In the genomic region with DNA sequence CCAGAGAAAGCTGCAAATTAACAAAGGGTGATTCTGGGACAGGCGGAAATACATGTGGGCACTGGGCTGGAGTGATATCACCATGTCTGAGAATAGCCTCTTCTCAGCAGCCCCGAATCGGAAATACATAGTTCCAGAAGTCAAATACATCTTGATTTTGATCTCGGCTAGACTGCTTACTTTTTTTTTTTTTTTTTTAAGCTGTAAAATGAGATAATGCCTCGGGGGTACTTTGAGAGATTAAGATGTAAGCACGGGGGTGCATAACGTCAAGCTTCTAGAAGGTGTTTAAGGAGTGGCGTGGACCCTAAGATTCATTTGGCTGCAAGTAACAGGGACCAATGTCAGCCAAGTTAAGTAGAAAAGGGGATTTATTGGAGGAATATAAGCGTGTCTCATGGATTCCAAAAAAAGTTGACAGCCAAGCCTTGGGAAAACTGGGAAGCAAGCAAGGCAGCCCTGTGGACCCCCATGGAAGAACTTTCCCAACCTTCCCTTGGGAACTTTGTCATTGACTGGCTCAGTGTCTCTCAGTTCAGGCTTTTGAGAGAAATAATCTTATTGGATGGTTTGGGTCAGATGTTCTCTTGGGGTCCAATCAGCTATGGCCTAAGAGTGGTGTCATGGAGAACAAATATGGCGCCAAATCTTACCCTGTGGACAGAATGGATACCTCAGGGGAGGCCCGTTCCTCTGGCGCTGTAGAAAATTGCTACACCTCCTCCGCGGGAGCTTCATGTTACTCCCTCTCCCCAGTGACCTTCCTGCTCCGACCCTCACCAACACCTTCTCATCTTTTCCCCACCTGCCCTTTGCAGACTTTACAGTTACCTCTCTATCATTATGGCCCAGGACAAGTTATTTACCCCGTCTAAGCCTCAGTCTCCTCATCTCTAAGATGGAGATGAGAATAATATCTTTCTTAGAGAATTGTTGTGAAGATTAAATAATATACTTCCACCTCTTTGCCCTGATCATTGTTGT, we compare ENCODE assay signal across 1 cellular context.
TF ChIP-seq lines count a peak whose summit lies in the region.

No MANE protein-coding gene starts in this region.

TF ChIP-seq in K562, 482 proteins besides CTCF, POLR2A, EP300 and RAD21 (continued from another document and continues in another):
- TF ChIP-seq, protein P1, sequence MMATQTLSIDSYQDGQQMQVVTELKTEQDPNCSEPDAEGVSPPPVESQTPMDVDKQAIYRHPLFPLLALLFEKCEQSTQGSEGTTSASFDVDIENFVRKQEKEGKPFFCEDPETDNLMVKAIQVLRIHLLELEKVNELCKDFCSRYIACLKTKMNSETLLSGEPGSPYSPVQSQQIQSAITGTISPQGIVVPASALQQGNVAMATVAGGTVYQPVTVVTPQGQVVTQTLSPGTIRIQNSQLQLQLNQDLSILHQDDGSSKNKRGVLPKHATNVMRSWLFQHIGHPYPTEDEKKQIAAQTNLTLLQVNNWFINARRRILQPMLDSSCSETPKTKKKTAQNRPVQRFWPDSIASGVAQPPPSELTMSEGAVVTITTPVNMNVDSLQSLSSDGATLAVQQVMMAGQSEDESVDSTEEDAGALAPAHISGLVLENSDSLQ (IDR thresholded peaks at IDR 0.05), result no peak
- TF ChIP-seq EHMT2 (IDR thresholded peaks at IDR 0.05), result 0 out of 2 replicates have a peak, but pooled peaks have one; percentile 33
- peak; percentile 49 for TF ChIP-seq TEAD4 (IDR thresholded peaks at IDR 0.05; ENCODE audit: low read length)
- no peak for TF ChIP-seq TEAD4 (CRISPR knock-in tag; IDR thresholded peaks at IDR 0.05; ENCODE audit: borderline replicate concordance)
- peak; percentile 57; the same call in 1 of the 2 replicates for TF ChIP-seq HDAC8 (tag; IDR thresholded peaks at IDR 0.05)
- no peak for TF ChIP-seq NR1H2 (CRISPR knock-in tag; IDR thresholded peaks at IDR 0.05)
- TF ChIP-seq SMAD4 (CRISPR knock-in tag; conservative IDR thresholded peaks at IDR 0.05), result peak; percentile 99
- 0 out of 2 replicates have a peak, but pooled peaks have one; percentile 33 for TF ChIP-seq ATF7 (IDR thresholded peaks at IDR 0.05)
- TF ChIP-seq RFX5 (IDR thresholded peaks at IDR 0.05; ENCODE audit: low read depth, low read length), result no peak
- TF ChIP-seq, protein P2, sequence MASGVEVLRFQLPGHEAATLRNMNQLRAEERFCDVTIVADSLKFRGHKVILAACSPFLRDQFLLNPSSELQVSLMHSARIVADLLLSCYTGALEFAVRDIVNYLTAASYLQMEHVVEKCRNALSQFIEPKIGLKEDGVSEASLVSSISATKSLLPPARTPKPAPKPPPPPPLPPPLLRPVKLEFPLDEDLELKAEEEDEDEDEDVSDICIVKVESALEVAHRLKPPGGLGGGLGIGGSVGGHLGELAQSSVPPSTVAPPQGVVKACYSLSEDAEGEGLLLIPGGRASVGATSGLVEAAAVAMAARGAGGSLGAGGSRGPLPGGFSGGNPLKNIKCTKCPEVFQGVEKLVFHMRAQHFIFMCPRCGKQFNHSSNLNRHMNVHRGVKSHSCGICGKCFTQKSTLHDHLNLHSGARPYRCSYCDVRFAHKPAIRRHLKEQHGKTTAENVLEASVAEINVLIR (CRISPR knock-in tag; IDR thresholded peaks at IDR 0.05), result 0 out of 2 replicates have a peak, but pooled peaks have one; percentile 12
- peak; percentile 88 for TF ChIP-seq DMBX1 (CRISPR knock-in tag; IDR thresholded peaks at IDR 0.05; ENCODE audit: borderline replicate concordance)
- TF ChIP-seq ELF4 (CRISPR knock-in tag; IDR thresholded peaks at IDR 0.05), result 0 out of 2 replicates have a peak, but pooled peaks have one; percentile 33
- TF ChIP-seq ILF3 (IDR thresholded peaks at IDR 0.05; ENCODE audit: borderline replicate concordance), result no peak
- TF ChIP-seq, protein P3, sequence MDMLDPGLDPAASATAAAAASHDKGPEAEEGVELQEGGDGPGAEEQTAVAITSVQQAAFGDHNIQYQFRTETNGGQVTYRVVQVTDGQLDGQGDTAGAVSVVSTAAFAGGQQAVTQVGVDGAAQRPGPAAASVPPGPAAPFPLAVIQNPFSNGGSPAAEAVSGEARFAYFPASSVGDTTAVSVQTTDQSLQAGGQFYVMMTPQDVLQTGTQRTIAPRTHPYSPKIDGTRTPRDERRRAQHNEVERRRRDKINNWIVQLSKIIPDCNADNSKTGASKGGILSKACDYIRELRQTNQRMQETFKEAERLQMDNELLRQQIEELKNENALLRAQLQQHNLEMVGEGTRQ (CRISPR knock-in tag; IDR thresholded peaks at IDR 0.05), result peak; percentile 83
- TF ChIP-seq NCOA1 (IDR thresholded peaks at IDR 0.05; ENCODE audit: low read depth), result peak; percentile 51; the same call in 1 of the 2 replicates
- no peak for TF ChIP-seq C11orf30 (IDR thresholded peaks at IDR 0.05; ENCODE audit: low read depth)
- peak; percentile 26; the same call in 1 of the 2 replicates for TF ChIP-seq STAT5A (IDR thresholded peaks at IDR 0.05; ENCODE audit: borderline replicate concordance, low read length)
- peak; percentile 50 for TF ChIP-seq NFYB (IDR thresholded peaks at IDR 0.05; ENCODE audit: extremely low read depth, insufficient read length)
- TF ChIP-seq NR4A1 (CRISPR knock-in tag; IDR thresholded peaks at IDR 0.05), result no peak
- peak; percentile 79 for TF ChIP-seq NR4A1 (tag; IDR thresholded peaks at IDR 0.05)
- TF ChIP-seq ARID1B (IDR thresholded peaks at IDR 0.05), result peak; percentile 83
- TF ChIP-seq CBFA2T2 (conservative IDR thresholded peaks at IDR 0.05), result peak; percentile 78
- peak; percentile 31; the same call in 1 of the 2 replicates for TF ChIP-seq CXXC5 (CRISPR knock-in tag; IDR thresholded peaks at IDR 0.05)
- TF ChIP-seq, protein P4, sequence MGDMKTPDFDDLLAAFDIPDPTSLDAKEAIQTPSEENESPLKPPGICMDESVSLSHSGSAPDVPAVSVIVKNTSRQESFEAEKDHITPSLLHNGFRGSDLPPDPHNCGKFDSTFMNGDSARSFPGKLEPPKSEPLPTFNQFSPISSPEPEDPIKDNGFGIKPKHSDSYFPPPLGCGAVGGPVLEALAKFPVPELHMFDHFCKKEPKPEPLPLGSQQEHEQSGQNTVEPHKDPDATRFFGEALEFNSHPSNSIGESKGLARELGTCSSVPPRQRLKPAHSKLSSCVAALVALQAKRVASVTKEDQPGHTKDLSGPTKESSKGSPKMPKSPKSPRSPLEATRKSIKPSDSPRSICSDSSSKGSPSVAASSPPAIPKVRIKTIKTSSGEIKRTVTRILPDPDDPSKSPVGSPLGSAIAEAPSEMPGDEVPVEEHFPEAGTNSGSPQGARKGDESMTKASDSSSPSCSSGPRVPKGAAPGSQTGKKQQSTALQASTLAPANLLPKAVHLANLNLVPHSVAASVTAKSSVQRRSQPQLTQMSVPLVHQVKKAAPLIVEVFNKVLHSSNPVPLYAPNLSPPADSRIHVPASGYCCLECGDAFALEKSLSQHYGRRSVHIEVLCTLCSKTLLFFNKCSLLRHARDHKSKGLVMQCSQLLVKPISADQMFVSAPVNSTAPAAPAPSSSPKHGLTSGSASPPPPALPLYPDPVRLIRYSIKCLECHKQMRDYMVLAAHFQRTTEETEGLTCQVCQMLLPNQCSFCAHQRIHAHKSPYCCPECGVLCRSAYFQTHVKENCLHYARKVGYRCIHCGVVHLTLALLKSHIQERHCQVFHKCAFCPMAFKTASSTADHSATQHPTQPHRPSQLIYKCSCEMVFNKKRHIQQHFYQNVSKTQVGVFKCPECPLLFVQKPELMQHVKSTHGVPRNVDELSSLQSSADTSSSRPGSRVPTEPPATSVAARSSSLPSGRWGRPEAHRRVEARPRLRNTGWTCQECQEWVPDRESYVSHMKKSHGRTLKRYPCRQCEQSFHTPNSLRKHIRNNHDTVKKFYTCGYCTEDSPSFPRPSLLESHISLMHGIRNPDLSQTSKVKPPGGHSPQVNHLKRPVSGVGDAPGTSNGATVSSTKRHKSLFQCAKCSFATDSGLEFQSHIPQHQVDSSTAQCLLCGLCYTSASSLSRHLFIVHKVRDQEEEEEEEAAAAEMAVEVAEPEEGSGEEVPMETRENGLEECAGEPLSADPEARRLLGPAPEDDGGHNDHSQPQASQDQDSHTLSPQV (IDR thresholded peaks at IDR 0.05), result peak; percentile 31; the same call in 1 of the 2 replicates
- TF ChIP-seq, protein P5, sequence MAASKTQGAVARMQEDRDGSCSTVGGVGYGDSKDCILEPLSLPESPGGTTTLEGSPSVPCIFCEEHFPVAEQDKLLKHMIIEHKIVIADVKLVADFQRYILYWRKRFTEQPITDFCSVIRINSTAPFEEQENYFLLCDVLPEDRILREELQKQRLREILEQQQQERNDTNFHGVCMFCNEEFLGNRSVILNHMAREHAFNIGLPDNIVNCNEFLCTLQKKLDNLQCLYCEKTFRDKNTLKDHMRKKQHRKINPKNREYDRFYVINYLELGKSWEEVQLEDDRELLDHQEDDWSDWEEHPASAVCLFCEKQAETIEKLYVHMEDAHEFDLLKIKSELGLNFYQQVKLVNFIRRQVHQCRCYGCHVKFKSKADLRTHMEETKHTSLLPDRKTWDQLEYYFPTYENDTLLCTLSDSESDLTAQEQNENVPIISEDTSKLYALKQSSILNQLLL (CRISPR knock-in tag; IDR thresholded peaks at IDR 0.05; ENCODE audit: borderline replicate concordance), result no peak
- TF ChIP-seq CBX3 (IDR thresholded peaks at IDR 0.05; ENCODE audit: borderline replicate concordance in 1 of 2, low read length in 2 of 2), result peak in 1 of 2 experiments; percentile 59; a peak in 1 of 3 replicates
- TF ChIP-seq TRIM24 (IDR thresholded peaks at IDR 0.05), result peak; percentile 27 to 71; a peak in 3 of 4 replicates
- 0 out of 2 replicates have a peak, but pooled peaks have one; percentile 37 for TF ChIP-seq GABPA (tag; conservative IDR thresholded peaks at IDR 0.05; ENCODE audit: low read depth)
- peak; percentile 62 for TF ChIP-seq ETV5 (CRISPR knock-in tag; IDR thresholded peaks at IDR 0.05; ENCODE audit: low read depth)
- TF ChIP-seq HSF4 (CRISPR knock-in tag; IDR thresholded peaks at IDR 0.05; ENCODE audit: borderline replicate concordance), result peak; percentile 54; the same call in 1 of the 2 replicates
- TF ChIP-seq NCOR1 (IDR thresholded peaks at IDR 0.05), result peak; percentile 92
- no peak for TF ChIP-seq ZNF197 (CRISPR knock-in tag; IDR thresholded peaks at IDR 0.05; ENCODE audit: low read depth)
- 0 out of 2 replicates have a peak, but pooled peaks have one; percentile 17 for TF ChIP-seq KHSRP (IDR thresholded peaks at IDR 0.05)
- TF ChIP-seq SMARCA4 (IDR thresholded peaks at IDR 0.05), result peak; percentile 70; the same call in 1 of the 2 replicates
- TF ChIP-seq, protein P6, sequence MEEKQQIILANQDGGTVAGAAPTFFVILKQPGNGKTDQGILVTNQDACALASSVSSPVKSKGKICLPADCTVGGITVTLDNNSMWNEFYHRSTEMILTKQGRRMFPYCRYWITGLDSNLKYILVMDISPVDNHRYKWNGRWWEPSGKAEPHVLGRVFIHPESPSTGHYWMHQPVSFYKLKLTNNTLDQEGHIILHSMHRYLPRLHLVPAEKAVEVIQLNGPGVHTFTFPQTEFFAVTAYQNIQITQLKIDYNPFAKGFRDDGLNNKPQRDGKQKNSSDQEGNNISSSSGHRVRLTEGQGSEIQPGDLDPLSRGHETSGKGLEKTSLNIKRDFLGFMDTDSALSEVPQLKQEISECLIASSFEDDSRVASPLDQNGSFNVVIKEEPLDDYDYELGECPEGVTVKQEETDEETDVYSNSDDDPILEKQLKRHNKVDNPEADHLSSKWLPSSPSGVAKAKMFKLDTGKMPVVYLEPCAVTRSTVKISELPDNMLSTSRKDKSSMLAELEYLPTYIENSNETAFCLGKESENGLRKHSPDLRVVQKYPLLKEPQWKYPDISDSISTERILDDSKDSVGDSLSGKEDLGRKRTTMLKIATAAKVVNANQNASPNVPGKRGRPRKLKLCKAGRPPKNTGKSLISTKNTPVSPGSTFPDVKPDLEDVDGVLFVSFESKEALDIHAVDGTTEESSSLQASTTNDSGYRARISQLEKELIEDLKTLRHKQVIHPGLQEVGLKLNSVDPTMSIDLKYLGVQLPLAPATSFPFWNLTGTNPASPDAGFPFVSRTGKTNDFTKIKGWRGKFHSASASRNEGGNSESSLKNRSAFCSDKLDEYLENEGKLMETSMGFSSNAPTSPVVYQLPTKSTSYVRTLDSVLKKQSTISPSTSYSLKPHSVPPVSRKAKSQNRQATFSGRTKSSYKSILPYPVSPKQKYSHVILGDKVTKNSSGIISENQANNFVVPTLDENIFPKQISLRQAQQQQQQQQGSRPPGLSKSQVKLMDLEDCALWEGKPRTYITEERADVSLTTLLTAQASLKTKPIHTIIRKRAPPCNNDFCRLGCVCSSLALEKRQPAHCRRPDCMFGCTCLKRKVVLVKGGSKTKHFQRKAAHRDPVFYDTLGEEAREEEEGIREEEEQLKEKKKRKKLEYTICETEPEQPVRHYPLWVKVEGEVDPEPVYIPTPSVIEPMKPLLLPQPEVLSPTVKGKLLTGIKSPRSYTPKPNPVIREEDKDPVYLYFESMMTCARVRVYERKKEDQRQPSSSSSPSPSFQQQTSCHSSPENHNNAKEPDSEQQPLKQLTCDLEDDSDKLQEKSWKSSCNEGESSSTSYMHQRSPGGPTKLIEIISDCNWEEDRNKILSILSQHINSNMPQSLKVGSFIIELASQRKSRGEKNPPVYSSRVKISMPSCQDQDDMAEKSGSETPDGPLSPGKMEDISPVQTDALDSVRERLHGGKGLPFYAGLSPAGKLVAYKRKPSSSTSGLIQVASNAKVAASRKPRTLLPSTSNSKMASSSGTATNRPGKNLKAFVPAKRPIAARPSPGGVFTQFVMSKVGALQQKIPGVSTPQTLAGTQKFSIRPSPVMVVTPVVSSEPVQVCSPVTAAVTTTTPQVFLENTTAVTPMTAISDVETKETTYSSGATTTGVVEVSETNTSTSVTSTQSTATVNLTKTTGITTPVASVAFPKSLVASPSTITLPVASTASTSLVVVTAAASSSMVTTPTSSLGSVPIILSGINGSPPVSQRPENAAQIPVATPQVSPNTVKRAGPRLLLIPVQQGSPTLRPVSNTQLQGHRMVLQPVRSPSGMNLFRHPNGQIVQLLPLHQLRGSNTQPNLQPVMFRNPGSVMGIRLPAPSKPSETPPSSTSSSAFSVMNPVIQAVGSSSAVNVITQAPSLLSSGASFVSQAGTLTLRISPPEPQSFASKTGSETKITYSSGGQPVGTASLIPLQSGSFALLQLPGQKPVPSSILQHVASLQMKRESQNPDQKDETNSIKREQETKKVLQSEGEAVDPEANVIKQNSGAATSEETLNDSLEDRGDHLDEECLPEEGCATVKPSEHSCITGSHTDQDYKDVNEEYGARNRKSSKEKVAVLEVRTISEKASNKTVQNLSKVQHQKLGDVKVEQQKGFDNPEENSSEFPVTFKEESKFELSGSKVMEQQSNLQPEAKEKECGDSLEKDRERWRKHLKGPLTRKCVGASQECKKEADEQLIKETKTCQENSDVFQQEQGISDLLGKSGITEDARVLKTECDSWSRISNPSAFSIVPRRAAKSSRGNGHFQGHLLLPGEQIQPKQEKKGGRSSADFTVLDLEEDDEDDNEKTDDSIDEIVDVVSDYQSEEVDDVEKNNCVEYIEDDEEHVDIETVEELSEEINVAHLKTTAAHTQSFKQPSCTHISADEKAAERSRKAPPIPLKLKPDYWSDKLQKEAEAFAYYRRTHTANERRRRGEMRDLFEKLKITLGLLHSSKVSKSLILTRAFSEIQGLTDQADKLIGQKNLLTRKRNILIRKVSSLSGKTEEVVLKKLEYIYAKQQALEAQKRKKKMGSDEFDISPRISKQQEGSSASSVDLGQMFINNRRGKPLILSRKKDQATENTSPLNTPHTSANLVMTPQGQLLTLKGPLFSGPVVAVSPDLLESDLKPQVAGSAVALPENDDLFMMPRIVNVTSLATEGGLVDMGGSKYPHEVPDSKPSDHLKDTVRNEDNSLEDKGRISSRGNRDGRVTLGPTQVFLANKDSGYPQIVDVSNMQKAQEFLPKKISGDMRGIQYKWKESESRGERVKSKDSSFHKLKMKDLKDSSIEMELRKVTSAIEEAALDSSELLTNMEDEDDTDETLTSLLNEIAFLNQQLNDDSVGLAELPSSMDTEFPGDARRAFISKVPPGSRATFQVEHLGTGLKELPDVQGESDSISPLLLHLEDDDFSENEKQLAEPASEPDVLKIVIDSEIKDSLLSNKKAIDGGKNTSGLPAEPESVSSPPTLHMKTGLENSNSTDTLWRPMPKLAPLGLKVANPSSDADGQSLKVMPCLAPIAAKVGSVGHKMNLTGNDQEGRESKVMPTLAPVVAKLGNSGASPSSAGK (IDR thresholded peaks at IDR 0.05), result no peak; the same call in 1 of the 2 replicates
- TF ChIP-seq EP400 (IDR thresholded peaks at IDR 0.05), result no peak; the same call in 1 of the 2 replicates
